In the genomic region with DNA sequence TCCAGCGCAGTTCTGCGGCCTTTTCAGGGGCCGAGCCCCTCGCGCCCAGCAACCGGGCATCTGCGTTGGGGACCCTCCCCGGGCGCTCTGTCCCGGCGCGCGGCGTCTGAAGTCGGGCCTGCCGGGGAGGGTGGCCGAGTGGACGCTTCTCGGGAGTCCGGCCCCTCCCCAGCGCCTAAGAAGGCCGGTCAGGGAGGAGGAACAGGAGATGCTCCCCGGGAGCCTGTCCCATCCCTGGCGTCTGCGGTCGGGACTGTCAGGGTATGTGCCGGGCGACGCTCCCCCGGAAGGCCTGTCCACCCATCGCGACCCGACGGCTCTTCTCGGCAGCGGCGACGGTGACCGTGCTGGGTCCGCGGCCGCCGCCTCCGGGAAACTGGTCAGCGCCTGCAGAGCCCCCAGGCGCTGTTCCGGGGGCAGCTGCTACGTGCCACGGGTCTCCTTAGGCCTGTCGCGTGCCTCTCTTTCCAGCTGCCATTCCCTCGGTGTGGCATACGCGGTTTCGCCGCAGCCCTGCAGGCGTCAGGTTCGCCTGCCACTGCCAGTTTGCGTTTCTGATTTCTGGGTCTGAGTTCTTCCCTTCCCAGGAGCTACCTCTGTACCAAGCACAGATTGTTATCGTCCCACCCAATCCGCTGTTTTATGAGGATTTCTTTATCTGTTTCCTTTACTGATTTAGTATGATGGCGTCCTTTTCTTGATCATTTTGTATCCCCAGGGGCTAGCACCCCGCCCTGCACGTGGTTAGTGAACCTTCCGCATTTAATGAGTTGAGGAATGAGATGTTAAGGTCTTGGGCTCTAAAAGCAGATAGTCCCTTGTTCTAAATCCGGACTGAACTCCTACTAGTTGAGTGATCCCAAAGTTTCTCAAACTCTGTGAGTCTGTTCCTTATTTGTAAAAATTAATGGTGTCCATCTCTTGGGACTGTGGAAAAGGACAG, we compare ENCODE assay signal across 1 cellular context.
TF ChIP-seq lines count a peak whose summit lies in the region.

No MANE protein-coding gene starts in this region.

TF ChIP-seq in HepG2, 621 proteins besides CTCF, POLR2A, EP300 and RAD21 (continued from another document and continues in another):
- TF ChIP-seq, protein P1, sequence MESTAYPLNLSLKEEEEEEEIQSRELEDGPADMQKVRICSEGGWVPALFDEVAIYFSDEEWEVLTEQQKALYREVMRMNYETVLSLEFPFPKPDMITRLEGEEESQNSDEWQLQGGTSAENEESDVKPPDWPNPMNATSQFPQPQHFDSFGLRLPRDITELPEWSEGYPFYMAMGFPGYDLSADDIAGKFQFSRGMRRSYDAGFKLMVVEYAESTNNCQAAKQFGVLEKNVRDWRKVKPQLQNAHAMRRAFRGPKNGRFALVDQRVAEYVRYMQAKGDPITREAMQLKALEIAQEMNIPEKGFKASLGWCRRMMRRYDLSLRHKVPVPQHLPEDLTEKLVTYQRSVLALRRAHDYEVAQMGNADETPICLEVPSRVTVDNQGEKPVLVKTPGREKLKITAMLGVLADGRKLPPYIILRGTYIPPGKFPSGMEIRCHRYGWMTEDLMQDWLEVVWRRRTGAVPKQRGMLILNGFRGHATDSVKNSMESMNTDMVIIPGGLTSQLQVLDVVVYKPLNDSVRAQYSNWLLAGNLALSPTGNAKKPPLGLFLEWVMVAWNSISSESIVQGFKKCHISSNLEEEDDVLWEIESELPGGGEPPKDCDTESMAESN (CRISPR knock-in tag; conservative IDR thresholded peaks at IDR 0.05): 0 out of 2 replicates have a peak, but pooled peaks have one; percentile 49
- TF ChIP-seq PAWR (CRISPR knock-in tag; IDR thresholded peaks at IDR 0.05; ENCODE audit: borderline replicate concordance): no peak
- no peak for TF ChIP-seq KLF9 (CRISPR knock-in tag; IDR thresholded peaks at IDR 0.05; ENCODE audit: low read depth)
- peak; percentile 67; the same call in 1 of the 2 replicates for TF ChIP-seq ZC3H13 (CRISPR knock-in tag; IDR thresholded peaks at IDR 0.05)
- no peak; the same call in 1 of the 2 replicates for TF ChIP-seq ZNF724P (CRISPR knock-in tag; IDR thresholded peaks at IDR 0.05; ENCODE audit: borderline replicate concordance)
- no peak for TF ChIP-seq TOE1 (CRISPR knock-in tag; IDR thresholded peaks at IDR 0.05)
- no peak for TF ChIP-seq ATF1 (CRISPR knock-in tag; IDR thresholded peaks at IDR 0.05)
- TF ChIP-seq TSC22D2 (CRISPR knock-in tag; IDR thresholded peaks at IDR 0.05; ENCODE audit: borderline replicate concordance): no peak
- no peak for TF ChIP-seq GTF2F1 (IDR thresholded peaks at IDR 0.05; ENCODE audit: low read length)
- TF ChIP-seq RORA (CRISPR knock-in tag; IDR thresholded peaks at IDR 0.05): no peak
- no peak for TF ChIP-seq STAG1 (CRISPR knock-in tag; IDR thresholded peaks at IDR 0.05)
- TF ChIP-seq ZNF644 (CRISPR knock-in tag; IDR thresholded peaks at IDR 0.05; ENCODE audit: low read depth): no peak
- TF ChIP-seq, protein P2, sequence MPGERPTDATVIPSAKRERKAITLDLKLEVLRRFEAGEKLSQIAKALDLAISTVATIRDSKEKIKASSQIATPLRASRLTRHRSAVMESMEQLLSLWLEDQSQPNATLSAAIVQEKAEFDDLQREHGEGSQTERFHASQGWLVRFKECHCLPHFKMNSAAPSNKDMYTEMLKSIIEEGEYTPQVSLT (CRISPR knock-in tag; IDR thresholded peaks at IDR 0.05; ENCODE audit: borderline replicate concordance, low read depth): no peak
- TF ChIP-seq PPARG (CRISPR knock-in tag; conservative IDR thresholded peaks at IDR 0.05): no peak
- TF ChIP-seq, protein P3, sequence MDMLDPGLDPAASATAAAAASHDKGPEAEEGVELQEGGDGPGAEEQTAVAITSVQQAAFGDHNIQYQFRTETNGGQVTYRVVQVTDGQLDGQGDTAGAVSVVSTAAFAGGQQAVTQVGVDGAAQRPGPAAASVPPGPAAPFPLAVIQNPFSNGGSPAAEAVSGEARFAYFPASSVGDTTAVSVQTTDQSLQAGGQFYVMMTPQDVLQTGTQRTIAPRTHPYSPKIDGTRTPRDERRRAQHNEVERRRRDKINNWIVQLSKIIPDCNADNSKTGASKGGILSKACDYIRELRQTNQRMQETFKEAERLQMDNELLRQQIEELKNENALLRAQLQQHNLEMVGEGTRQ (IDR thresholded peaks at IDR 0.05; ENCODE audit: low read depth, low read length): no peak
- TF ChIP-seq, protein P3 (CRISPR knock-in tag; IDR thresholded peaks at IDR 0.05; ENCODE audit: borderline replicate concordance): no peak
- TF ChIP-seq RAD51 (IDR thresholded peaks at IDR 0.05; ENCODE audit: borderline replicate concordance): no peak
- TF ChIP-seq SALL1 (CRISPR knock-in tag; IDR thresholded peaks at IDR 0.05): no peak
- no peak for TF ChIP-seq ZNF550 (CRISPR knock-in tag; IDR thresholded peaks at IDR 0.05; ENCODE audit: borderline replicate concordance)
- TF ChIP-seq DPF2 (CRISPR knock-in tag; IDR thresholded peaks at IDR 0.05; ENCODE audit: borderline replicate concordance, low read depth): no peak
- no peak for TF ChIP-seq ZFP36 (IDR thresholded peaks at IDR 0.05; ENCODE audit: borderline replicate concordance, low read depth, low read length, partially characterized antibody)
- TF ChIP-seq NKX3-1 (CRISPR knock-in tag; IDR thresholded peaks at IDR 0.05): no peak; the same call in 1 of the 2 replicates
- TF ChIP-seq ZNF839 (CRISPR knock-in tag; IDR thresholded peaks at IDR 0.05; ENCODE audit: borderline replicate concordance): no peak
- TF ChIP-seq ETV5 (CRISPR knock-in tag; IDR thresholded peaks at IDR 0.05; ENCODE audit: borderline replicate concordance): 0 out of 2 replicates have a peak, but pooled peaks have one; percentile 6
- TF ChIP-seq, protein P4, sequence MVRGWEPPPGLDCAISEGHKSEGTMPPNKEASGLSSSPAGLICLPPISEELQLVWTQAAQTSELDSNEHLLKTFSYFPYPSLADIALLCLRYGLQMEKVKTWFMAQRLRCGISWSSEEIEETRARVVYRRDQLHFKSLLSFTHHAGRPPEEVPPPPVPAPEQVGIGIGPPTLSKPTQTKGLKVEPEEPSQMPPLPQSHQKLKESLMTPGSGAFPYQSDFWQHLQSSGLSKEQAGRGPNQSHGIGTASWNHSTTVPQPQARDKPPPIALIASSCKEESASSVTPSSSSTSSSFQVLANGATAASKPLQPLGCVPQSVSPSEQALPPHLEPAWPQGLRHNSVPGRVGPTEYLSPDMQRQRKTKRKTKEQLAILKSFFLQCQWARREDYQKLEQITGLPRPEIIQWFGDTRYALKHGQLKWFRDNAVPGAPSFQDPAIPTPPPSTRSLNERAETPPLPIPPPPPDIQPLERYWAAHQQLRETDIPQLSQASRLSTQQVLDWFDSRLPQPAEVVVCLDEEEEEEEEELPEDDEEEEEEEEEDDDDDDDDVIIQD (CRISPR knock-in tag; IDR thresholded peaks at IDR 0.05; ENCODE audit: low read depth): no peak
- TF ChIP-seq TEAD3 (CRISPR knock-in tag; optimal IDR thresholded peaks at IDR 0.05; ENCODE audit: borderline replicate concordance): no peak
- no peak for TF ChIP-seq STAT5B (CRISPR knock-in tag; IDR thresholded peaks at IDR 0.05)
- TF ChIP-seq, protein P5, sequence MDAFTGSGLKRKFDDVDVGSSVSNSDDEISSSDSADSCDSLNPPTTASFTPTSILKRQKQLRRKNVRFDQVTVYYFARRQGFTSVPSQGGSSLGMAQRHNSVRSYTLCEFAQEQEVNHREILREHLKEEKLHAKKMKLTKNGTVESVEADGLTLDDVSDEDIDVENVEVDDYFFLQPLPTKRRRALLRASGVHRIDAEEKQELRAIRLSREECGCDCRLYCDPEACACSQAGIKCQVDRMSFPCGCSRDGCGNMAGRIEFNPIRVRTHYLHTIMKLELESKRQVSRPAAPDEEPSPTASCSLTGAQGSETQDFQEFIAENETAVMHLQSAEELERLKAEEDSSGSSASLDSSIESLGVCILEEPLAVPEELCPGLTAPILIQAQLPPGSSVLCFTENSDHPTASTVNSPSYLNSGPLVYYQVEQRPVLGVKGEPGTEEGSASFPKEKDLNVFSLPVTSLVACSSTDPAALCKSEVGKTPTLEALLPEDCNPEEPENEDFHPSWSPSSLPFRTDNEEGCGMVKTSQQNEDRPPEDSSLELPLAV (CRISPR knock-in tag; conservative IDR thresholded peaks at IDR 0.05; ENCODE audit: low read depth): no peak
- no peak for TF ChIP-seq ZNF180 (CRISPR knock-in tag; IDR thresholded peaks at IDR 0.05; ENCODE audit: borderline replicate concordance, low read depth)
- TF ChIP-seq SYNCRIP (IDR thresholded peaks at IDR 0.05; ENCODE audit: insufficient read depth, low read depth, low read length): no peak
- TF ChIP-seq ERF (CRISPR knock-in tag; IDR thresholded peaks at IDR 0.05): peak; percentile 50; the same call in 1 of the 2 replicates
- TF ChIP-seq ZNF446 (CRISPR knock-in tag; IDR thresholded peaks at IDR 0.05): no peak
- TF ChIP-seq KLF12 (CRISPR knock-in tag; IDR thresholded peaks at IDR 0.05; ENCODE audit: borderline replicate concordance): no peak
- TF ChIP-seq ZNF543 (CRISPR knock-in tag; IDR thresholded peaks at IDR 0.05): no peak; the same call in 1 of the 2 replicates
- TF ChIP-seq ZNF282 (IDR thresholded peaks at IDR 0.05; ENCODE audit: partially characterized antibody): no peak
- no peak for TF ChIP-seq RFX1 (IDR thresholded peaks at IDR 0.05)
- no peak for TF ChIP-seq ZNF12 (CRISPR knock-in tag; IDR thresholded peaks at IDR 0.05)
- no peak for TF ChIP-seq ESRRA (CRISPR knock-in tag; IDR thresholded peaks at IDR 0.05; ENCODE audit: low read depth)
- TF ChIP-seq, protein P6, sequence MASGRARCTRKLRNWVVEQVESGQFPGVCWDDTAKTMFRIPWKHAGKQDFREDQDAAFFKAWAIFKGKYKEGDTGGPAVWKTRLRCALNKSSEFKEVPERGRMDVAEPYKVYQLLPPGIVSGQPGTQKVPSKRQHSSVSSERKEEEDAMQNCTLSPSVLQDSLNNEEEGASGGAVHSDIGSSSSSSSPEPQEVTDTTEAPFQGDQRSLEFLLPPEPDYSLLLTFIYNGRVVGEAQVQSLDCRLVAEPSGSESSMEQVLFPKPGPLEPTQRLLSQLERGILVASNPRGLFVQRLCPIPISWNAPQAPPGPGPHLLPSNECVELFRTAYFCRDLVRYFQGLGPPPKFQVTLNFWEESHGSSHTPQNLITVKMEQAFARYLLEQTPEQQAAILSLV (CRISPR knock-in tag; IDR thresholded peaks at IDR 0.05; ENCODE audit: borderline replicate concordance): peak; percentile 31; the same call in 1 of the 2 replicates
- no peak for TF ChIP-seq MTA3 (CRISPR knock-in tag; IDR thresholded peaks at IDR 0.05)
- TF ChIP-seq, protein P7, sequence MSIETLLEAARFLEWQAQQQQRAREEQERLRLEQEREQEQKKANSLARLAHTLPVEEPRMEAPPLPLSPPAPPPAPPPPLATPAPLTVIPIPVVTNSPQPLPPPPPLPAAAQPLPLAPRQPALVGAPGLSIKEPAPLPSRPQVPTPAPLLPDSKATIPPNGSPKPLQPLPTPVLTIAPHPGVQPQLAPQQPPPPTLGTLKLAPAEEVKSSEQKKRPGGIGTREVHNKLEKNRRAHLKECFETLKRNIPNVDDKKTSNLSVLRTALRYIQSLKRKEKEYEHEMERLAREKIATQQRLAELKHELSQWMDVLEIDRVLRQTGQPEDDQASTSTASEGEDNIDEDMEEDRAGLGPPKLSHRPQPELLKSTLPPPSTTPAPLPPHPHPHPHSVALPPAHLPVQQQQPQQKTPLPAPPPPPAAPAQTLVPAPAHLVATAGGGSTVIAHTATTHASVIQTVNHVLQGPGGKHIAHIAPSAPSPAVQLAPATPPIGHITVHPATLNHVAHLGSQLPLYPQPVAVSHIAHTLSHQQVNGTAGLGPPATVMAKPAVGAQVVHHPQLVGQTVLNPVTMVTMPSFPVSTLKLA (IDR thresholded peaks at IDR 0.05): no peak
- TF ChIP-seq ZNF562 (CRISPR knock-in tag; IDR thresholded peaks at IDR 0.05; ENCODE audit: borderline replicate concordance): no peak
- TF ChIP-seq HNRNPK (IDR thresholded peaks at IDR 0.05; ENCODE audit: low read depth, low read length, poor library complexity, severe bottlenecking): no peak
- peak; percentile 38; the same call in 1 of the 2 replicates for TF ChIP-seq YEATS2 (CRISPR knock-in tag; IDR thresholded peaks at IDR 0.05; ENCODE audit: borderline replicate concordance)
- TF ChIP-seq ZNF678 (CRISPR knock-in tag; IDR thresholded peaks at IDR 0.05): peak; percentile 65; the same call in 1 of the 2 replicates
- no peak for TF ChIP-seq CEBPB (IDR thresholded peaks at IDR 0.05; ENCODE audit: borderline replicate concordance, low read depth, low read length)
- TF ChIP-seq SMARCC2 (IDR thresholded peaks at IDR 0.05): no peak
- TF ChIP-seq, protein P8, sequence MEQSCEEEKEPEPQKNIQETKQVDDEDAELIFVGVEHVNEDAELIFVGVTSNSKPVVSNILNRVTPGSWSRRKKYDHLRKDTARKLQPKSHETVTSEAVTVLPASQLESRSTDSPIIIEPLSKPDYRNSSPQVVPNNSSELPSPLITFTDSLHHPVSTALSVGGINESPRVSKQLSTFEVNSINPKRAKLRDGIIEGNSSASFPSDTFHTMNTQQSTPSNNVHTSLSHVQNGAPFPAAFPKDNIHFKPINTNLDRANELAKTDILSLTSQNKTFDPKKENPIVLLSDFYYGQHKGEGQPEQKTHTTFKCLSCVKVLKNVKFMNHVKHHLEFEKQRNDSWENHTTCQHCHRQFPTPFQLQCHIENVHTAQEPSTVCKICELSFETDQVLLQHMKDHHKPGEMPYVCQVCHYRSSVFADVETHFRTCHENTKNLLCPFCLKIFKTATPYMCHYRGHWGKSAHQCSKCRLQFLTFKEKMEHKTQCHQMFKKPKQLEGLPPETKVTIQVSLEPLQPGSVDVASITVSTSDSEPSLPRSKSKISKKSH (CRISPR knock-in tag; IDR thresholded peaks at IDR 0.05; ENCODE audit: borderline replicate concordance): peak; percentile 61; the same call in 1 of the 2 replicates
- TF ChIP-seq ZNF34 (CRISPR knock-in tag; IDR thresholded peaks at IDR 0.05; ENCODE audit: borderline replicate concordance): 0 out of 2 replicates have a peak, but pooled peaks have one; percentile 28
- TF ChIP-seq KLF16 (CRISPR knock-in tag; IDR thresholded peaks at IDR 0.05): no peak
- TF ChIP-seq, protein P9, sequence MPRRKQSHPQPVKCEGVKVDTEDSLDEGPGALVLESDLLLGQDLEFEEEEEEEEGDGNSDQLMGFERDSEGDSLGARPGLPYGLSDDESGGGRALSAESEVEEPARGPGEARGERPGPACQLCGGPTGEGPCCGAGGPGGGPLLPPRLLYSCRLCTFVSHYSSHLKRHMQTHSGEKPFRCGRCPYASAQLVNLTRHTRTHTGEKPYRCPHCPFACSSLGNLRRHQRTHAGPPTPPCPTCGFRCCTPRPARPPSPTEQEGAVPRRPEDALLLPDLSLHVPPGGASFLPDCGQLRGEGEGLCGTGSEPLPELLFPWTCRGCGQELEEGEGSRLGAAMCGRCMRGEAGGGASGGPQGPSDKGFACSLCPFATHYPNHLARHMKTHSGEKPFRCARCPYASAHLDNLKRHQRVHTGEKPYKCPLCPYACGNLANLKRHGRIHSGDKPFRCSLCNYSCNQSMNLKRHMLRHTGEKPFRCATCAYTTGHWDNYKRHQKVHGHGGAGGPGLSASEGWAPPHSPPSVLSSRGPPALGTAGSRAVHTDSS (CRISPR knock-in tag; conservative IDR thresholded peaks at IDR 0.05): no peak
- no peak for TF ChIP-seq PAX8 (CRISPR knock-in tag; IDR thresholded peaks at IDR 0.05; ENCODE audit: borderline replicate concordance)
- TF ChIP-seq GABPB1 (CRISPR knock-in tag; IDR thresholded peaks at IDR 0.05): peak; percentile 90
- TF ChIP-seq CC2D1A (CRISPR knock-in tag; IDR thresholded peaks at IDR 0.05): no peak
- TF ChIP-seq NCOR1 (IDR thresholded peaks at IDR 0.05; ENCODE audit: borderline replicate concordance, low read length): no peak
